8 cellular contexts compared by ENCODE assay signal in the genomic region with DNA sequence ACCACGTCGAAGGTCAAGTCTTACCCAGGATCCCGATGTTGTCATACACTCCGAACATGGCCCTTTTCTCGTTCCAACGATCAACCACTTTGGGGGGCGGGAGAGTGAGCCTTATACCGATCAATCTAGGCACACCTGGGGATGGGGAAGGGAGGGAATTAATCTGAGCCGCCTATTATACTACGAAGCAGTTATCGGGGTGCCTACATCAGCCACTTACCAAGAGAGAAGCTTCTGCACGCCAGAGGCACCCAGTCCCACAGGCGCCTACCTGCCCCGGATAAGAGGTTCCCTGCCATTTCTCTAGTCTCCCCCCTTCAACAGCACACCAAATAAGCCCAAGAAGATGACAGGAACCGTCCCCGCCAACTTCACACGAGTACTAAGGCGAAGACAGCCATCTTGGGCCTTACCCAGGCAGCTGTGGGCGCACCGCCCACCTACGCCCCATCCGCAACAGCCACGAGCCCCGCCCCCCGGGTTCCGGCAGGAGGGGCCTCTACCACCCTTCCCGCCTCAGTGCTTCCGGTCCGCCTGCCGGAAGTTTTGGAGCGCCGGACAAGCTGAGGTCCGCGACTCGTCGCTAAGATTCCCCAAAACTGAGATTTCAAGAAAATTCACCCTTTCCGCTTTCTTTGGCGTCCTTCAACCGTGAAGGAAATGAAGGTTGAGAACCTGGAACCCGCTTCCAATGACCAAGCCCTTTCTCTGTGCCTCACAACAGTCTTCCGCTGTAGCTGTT. TPM values are rescaled to one million over a fixed set of nuclear protein-coding genes. Genes with fewer than 3 reads are reported as not detected.
DNase-seq lines count a peak whose midpoint lies in the region; ATAC-seq, FAIRE-seq and TF ChIP-seq lines count a peak whose summit lies in the region.

Gene MRPL51 (minus strand): TSS at position 425 of the 742 bp plus-strand sequence. CDS start 126 bp downstream, at position 299.

- no peak for TF ChIP-seq CTCF in ascending aorta (IDR thresholded peaks at IDR 0.05)

- intact Hi-C loops in ascending aorta (cut with DNase I) (loop anchor here (1.0 to 10.0 kb wide), 4 partner anchors 23 to 172 kb away; partner anchors contain the start of genes GAPDH, IFFO1, ING4 and VAMP1), right cardiac atrium (cut with DNase I) (no loop called here)

- peak; percentile 53 for FAIRE-seq in urothelium cell line (lab: Jason Lieb, UNC)

- peak within 1 kb of the TSS; percentile 67 to 77 for H3K4me3 ChIP-seq in ascending aorta
- H3K4me3 ChIP-seq in right cardiac atrium (ENCODE audit: low read length): peak within 1 kb of the TSS; percentile 71

- peaks cover 8 to 14% of the 10 kb centered on the region in 2 donors for H3K36me3 ChIP-seq in ascending aorta

- 2% methylated on average over 41 of the region's 41 CpGs for WGBS in right cardiac atrium

- H3K36me3 Mint-ChIP-seq in T-helper 2 cell treated with Interferon-gamma antibody and Interleukin-4, amounts not matched to agents 5 μg/mL and 100 μg/mL, for 36 hours (ENCODE audit: low read depth): peaks cover 41% of the 10 kb centered on the region

- H3K4me1 Mint-ChIP-seq in T-helper 2 cell treated with Interferon-gamma antibody and Interleukin-4, amounts not matched to agents 5 μg/mL and 100 μg/mL, for 36 hours (ENCODE audit: low read depth): peaks cover 26% of the 10 kb centered on the region

- DNase-seq in NCI-H2029 (lab: John Stamatoyannopoulos, UW) (peak; percentile 95), ascending aorta (ENCODE audit: low spot score in 2 of 2) (peak; percentile 86 to 97), right cardiac atrium (peak; percentile 98 to 99 (median 99)), pulmonary artery endothelial cell (ENCODE audit: low read depth, low spot score) (peak; percentile 72), urothelium cell line (ENCODE audit: low spot score) (peak; percentile 97)
- peak; percentile 95 for DNase-seq in T-helper 2 cell treated with Interferon-gamma antibody and Interleukin-4, amounts not matched to agents 5 μg/mL and 100 μg/mL, for 36 hours (ENCODE audit: low spot score)

- H3K27me3 Mint-ChIP-seq in T-helper 2 cell treated with Interferon-gamma antibody and Interleukin-4, amounts not matched to agents 5 μg/mL and 100 μg/mL, for 36 hours (ENCODE audit: low read depth): no peaks in the 10 kb centered on the region

- H3K4me1 ChIP-seq in ascending aorta: peaks cover 8 to 18% of the 10 kb centered on the region in 2 donors
- H3K4me1 ChIP-seq in right cardiac atrium (ENCODE audit: control insufficient read depth, insufficient read depth, low read length): no peaks in the 10 kb centered on the region

- ATAC-seq in GM18502 (IDR thresholded peaks at IDR 0.05; ENCODE audit: poor library complexity, unreplicated experiment) (peak; percentile 60), HG02970 (IDR thresholded peaks at IDR 0.05; ENCODE audit: low FRiP score, unreplicated experiment) (peak; percentile 62), right cardiac atrium (peak; percentile 96 to 97)

- H3K27ac ChIP-seq in ascending aorta: peak within 1 kb of the TSS; percentile 79 to 98
- peak within 1 kb of the TSS; percentile 82 for H3K27ac ChIP-seq in right cardiac atrium (ENCODE audit: low read length)

- no peaks in the 10 kb centered on the region for H3K9me3 Mint-ChIP-seq in T-helper 2 cell treated with Interferon-gamma antibody and Interleukin-4, amounts not matched to agents 5 μg/mL and 100 μg/mL, for 36 hours

- H3K27me3 ChIP-seq in ascending aorta: no peaks in the 10 kb centered on the region
- no peaks in the 10 kb centered on the region for H3K27me3 ChIP-seq in right cardiac atrium (ENCODE audit: control insufficient read depth, insufficient read depth)

- peak within 1 kb of the TSS; percentile 99 for H3K27ac Mint-ChIP-seq in T-helper 2 cell treated with Interferon-gamma antibody and Interleukin-4, amounts not matched to agents 5 μg/mL and 100 μg/mL, for 36 hours

- no peaks in the 10 kb centered on the region for H3K9me3 ChIP-seq in ascending aorta
- no peaks in the 10 kb centered on the region for H3K9me3 ChIP-seq in right cardiac atrium (ENCODE audit: control insufficient read depth, low read length)

- peak within 1 kb of the TSS; percentile 98 for H3K4me3 Mint-ChIP-seq in T-helper 2 cell treated with Interferon-gamma antibody and Interleukin-4, amounts not matched to agents 5 μg/mL and 100 μg/mL, for 36 hours

RNA-seq across cellular contexts. Expression of gene MRPL51, which starts in this region (rescaled TPM):
- 112 TPM for total RNA-seq in ascending aorta
- 100 to 1,000 TPM; 192 to 233 (median 213) TPM for total RNA-seq in right cardiac atrium
- 180 TPM for polyA plus RNA-seq in right cardiac atrium
- 132 and 186 TPM in 2 replicates for total RNA-seq in pulmonary artery endothelial cell

Comparison
In these comparisons a context has a peak if more than half of its experiments do, and no peak if none do; other contexts are left out.
1. Peak in every context shown above with its lines: DNase-seq, ATAC-seq, H3K4me3 ChIP-seq and H3K27ac ChIP-seq.